30 cellular contexts compared by ENCODE assay signal in the genomic region with DNA sequence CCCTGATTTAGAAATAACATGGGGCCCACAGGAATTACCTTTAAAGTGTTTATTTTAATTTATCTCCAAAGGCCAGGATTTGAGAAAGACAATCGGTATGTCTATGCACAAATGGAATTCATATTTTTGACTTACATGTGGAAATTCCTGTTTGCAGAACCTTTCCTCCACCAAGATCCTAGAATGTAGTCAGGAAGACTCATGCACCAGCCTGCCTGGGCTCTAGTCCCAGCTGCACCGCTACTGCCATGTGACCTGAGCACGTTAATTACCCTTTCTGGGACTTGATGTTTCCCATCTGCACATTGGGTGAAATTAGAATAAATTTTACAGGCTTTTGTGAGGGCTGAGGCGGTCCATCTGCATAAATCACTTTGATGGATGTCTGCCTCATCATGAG.
"Had no signal": no experiment of that assay in that cellular context is flagged by ENCODE, and none has a peak within 500 bp of the region (broad histone marks: within the 10 kb centered on the region; RNA-seq: fewer than 3 reads in every experiment).

No MANE protein-coding gene starts in this region.

- ATAC-seq: foreskin keratinocyte; lower lobe of right lung; mucosa of descending colon; natural killer cell treated with Interleukin-12 subunit alpha and Interleukin-12 subunit beta and Interleukin-15 and Interleukin-18, amount 100 ng/mL, for 72 hours; sciatic nerve; stimulated activated effector memory CD8-positive, alpha-beta T cell treated with anti-CD3 and anti-CD28 coated beads, Interleukin-12 subunit alpha, Interleukin-12 subunit beta, amount 100 ng/mL, for 72 hours had no signal

- H3K27me3 ChIP-seq: foreskin keratinocyte, ovary, uterus had no signal

- DNase-seq: activated CD4-positive, alpha-beta memory T cell treated with anti-CD3 and anti-CD28 coated beads for 36 hours; activated CD4-positive, alpha-beta T cell treated with anti-CD3 and anti-CD28 coated beads, Interleukin-2, amount 10 ng/mL, durations not matched to agents 24 days and 14 days; activated CD4-positive, CD25-positive, alpha-beta regulatory T cell treated with anti-CD3 and anti-CD28 coated beads, Interleukin-2, amount 50 U/mL, for 72 hours; activated CD8-positive, alpha-beta memory T cell treated with anti-CD3 and anti-CD28 coated beads, Interleukin-2, amount 50 U/mL, for 4 hours; activated gamma-delta T cell; activated naive CD4-positive, alpha-beta T cell treated with anti-CD3 and anti-CD28 coated beads, Interleukin-2, amount 10 ng/mL, durations not matched to agents 7 days and 5 days; activated naive CD8-positive, alpha-beta T cell treated with anti-CD3 and anti-CD28 coated beads, Interleukin-2, amount 10 ng/mL, durations not matched to agents 7 days and 5 days; activated T-cell treated with anti-CD3 and anti-CD28 coated beads, Interleukin-2, amount 50 U/mL, for 1 hour; foreskin keratinocyte; heart right ventricle; left lung; lower lobe of right lung; mucosa of descending colon; ovary; small intestine; stimulated activated CD4-positive, alpha-beta T cell treated with anti-CD3 and anti-CD28 coated beads, Interleukin-4, amount 100 ng/mL, for 24 hours; SW 1271; T-helper 9 cell; uterus; WERI-Rb-1 had no signal

- H3K4me3 Mint-ChIP-seq: activated CD4-positive, alpha-beta memory T cell treated with anti-CD3 and anti-CD28 coated beads for 36 hours; activated CD4-positive, alpha-beta T cell treated with anti-CD3 and anti-CD28 coated beads, Interleukin-2, amount 10 ng/mL, durations not matched to agents 24 days and 14 days; activated naive CD4-positive, alpha-beta T cell treated with anti-CD3 and anti-CD28 coated beads, Interleukin-2, amount 10 ng/mL, durations not matched to agents 7 days and 5 days; activated naive CD8-positive, alpha-beta T cell treated with anti-CD3 and anti-CD28 coated beads, Interleukin-2, amount 10 ng/mL, durations not matched to agents 7 days and 5 days; activated T-helper 1 cell treated with anti-CD3 and anti-CD28 coated beads, Interleukin-12 subunit alpha, Interleukin-12 subunit beta, Interleukin-2, Interleukin-4 antibody, amounts not matched to agents 30 ng/mL and 10 ng/mL and 1 ng/mL, durations not matched to agents 14 hours and 24 hours and 36 hours; natural killer cell treated with Interleukin-12 subunit alpha and Interleukin-12 subunit beta and Interleukin-15 and Interleukin-18, amount 100 ng/mL, for 72 hours; stimulated activated effector memory CD8-positive, alpha-beta T cell treated with anti-CD3 and anti-CD28 coated beads, Interleukin-12 subunit alpha, Interleukin-12 subunit beta, amount 100 ng/mL, for 72 hours; stimulated activated naive CD8-positive, alpha-beta T cell treated with anti-CD3 and anti-CD28 coated beads, Interleukin-15, Interleukin-2, amounts not matched to agents 100 ng/mL and 50 ng/mL, for 24 hours; T-helper 1 cell treated with Interleukin-12 subunit alpha and Interleukin-12 subunit beta and Interleukin-4 antibody, amounts not matched to agents 30 μg/mL and 1 μg/mL, for 36 hours; type B pancreatic cell had no signal

- H3K4me3 ChIP-seq: heart right ventricle, left lung, lower lobe of right lung, mucosa of descending colon, ovary, uterus had no signal

- H3K36me3 ChIP-seq: heart right ventricle, left lung, lower lobe of right lung, ovary, uterus, WERI-Rb-1 had no signal

- H3K9me3 Mint-ChIP-seq: activated CD4-positive, alpha-beta memory T cell treated with anti-CD3 and anti-CD28 coated beads for 36 hours; activated CD4-positive, alpha-beta T cell treated with anti-CD3 and anti-CD28 coated beads, Interleukin-2, amount 10 ng/mL, durations not matched to agents 24 days and 14 days; activated naive CD4-positive, alpha-beta T cell treated with anti-CD3 and anti-CD28 coated beads, Interleukin-2, amount 10 ng/mL, durations not matched to agents 7 days and 5 days; activated naive CD8-positive, alpha-beta T cell treated with anti-CD3 and anti-CD28 coated beads, Interleukin-2, amount 10 ng/mL, durations not matched to agents 7 days and 5 days; activated T-helper 1 cell treated with anti-CD3 and anti-CD28 coated beads, Interleukin-12 subunit alpha, Interleukin-12 subunit beta, Interleukin-2, Interleukin-4 antibody, amounts not matched to agents 30 ng/mL and 10 ng/mL and 1 ng/mL, durations not matched to agents 14 hours and 24 hours and 36 hours; natural killer cell treated with Interleukin-12 subunit alpha and Interleukin-12 subunit beta and Interleukin-15 and Interleukin-18, amount 100 ng/mL, for 72 hours; stimulated activated naive CD8-positive, alpha-beta T cell treated with anti-CD3 and anti-CD28 coated beads, Interleukin-15, Interleukin-2, amounts not matched to agents 100 ng/mL and 50 ng/mL, for 24 hours; T-helper 1 cell treated with Interleukin-12 subunit alpha and Interleukin-12 subunit beta and Interleukin-4 antibody, amounts not matched to agents 30 μg/mL and 1 μg/mL, for 36 hours; type B pancreatic cell had no signal

- H3K27ac ChIP-seq: foreskin keratinocyte, left lung, lower lobe of right lung, ovary, uterus, WERI-Rb-1 had no signal

- H3K27me3 Mint-ChIP-seq: progenitor cell of endocrine pancreas had no signal

- H3K9me3 ChIP-seq: heart right ventricle, left lung, lower lobe of right lung, ovary, uterus had no signal

- H3K4me1 ChIP-seq: foreskin keratinocyte, uterus had no signal

- FAIRE-seq: endothelial cell of umbilical vein, islet of Langerhans, small intestine had no signal

- H3K27ac Mint-ChIP-seq: activated CD4-positive, alpha-beta memory T cell treated with anti-CD3 and anti-CD28 coated beads for 36 hours; activated CD4-positive, alpha-beta T cell treated with anti-CD3 and anti-CD28 coated beads, Interleukin-2, amount 10 ng/mL, durations not matched to agents 24 days and 14 days; activated naive CD4-positive, alpha-beta T cell treated with anti-CD3 and anti-CD28 coated beads, Interleukin-2, amount 10 ng/mL, durations not matched to agents 7 days and 5 days; activated naive CD8-positive, alpha-beta T cell treated with anti-CD3 and anti-CD28 coated beads, Interleukin-2, amount 10 ng/mL, durations not matched to agents 7 days and 5 days; activated T-helper 1 cell treated with anti-CD3 and anti-CD28 coated beads, Interleukin-12 subunit alpha, Interleukin-12 subunit beta, Interleukin-2, Interleukin-4 antibody, amounts not matched to agents 30 ng/mL and 10 ng/mL and 1 ng/mL, durations not matched to agents 14 hours and 24 hours and 36 hours; natural killer cell treated with Interleukin-12 subunit alpha and Interleukin-12 subunit beta and Interleukin-15 and Interleukin-18, amount 100 ng/mL, for 72 hours; progenitor cell of endocrine pancreas; stimulated activated effector memory CD8-positive, alpha-beta T cell treated with anti-CD3 and anti-CD28 coated beads, Interleukin-12 subunit alpha, Interleukin-12 subunit beta, amount 100 ng/mL, for 72 hours; stimulated activated naive CD8-positive, alpha-beta T cell treated with anti-CD3 and anti-CD28 coated beads, Interleukin-15, Interleukin-2, amounts not matched to agents 100 ng/mL and 50 ng/mL, for 24 hours; T-helper 1 cell treated with Interleukin-12 subunit alpha and Interleukin-12 subunit beta and Interleukin-4 antibody, amounts not matched to agents 30 μg/mL and 1 μg/mL, for 36 hours; type B pancreatic cell had no signal

- H3K4me1 Mint-ChIP-seq: activated naive CD4-positive, alpha-beta T cell treated with anti-CD3 and anti-CD28 coated beads, Interleukin-2, amount 10 ng/mL, durations not matched to agents 7 days and 5 days had no signal
